In the genomic region with DNA sequence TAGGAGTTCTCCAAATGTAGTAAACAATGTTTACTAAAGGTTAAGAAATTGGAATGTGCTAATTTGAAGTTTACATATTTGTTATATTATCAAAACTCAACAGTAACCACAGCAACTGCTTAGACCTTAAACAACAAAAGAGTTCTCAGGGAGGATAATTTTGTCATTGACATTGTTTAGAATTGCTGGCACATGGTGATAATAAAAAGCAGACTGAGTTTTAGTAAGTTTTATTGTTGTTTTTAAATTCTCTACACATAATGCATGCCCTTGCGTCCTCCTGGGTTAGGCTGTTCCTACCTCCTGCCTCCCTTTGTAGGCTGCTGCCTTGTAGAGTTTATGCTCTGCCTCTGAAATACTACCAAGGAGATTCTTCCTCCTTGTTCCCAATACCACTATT, we compare ENCODE assay signal across 21 cellular contexts. TPM values are rescaled to one million over a fixed set of nuclear protein-coding genes. Genes with fewer than 3 reads are reported as not detected.
DNase-seq lines count a peak whose midpoint lies in the region; ATAC-seq and TF ChIP-seq lines count a peak whose summit lies in the region.
"Had no signal": no experiment of that assay in that cellular context is flagged by ENCODE, and none has a peak within 500 bp of the region (broad histone marks: within the 10 kb centered on the region; RNA-seq: fewer than 3 reads in every experiment).

No MANE protein-coding gene starts in this region.

- H2BK12ac ChIP-seq in mesenchymal stem cell (ENCODE audit: low read length in 2 of 2): no peak overlapping the region

- no peak overlapping the region for H3K4me3 ChIP-seq in left ventricle myocardium inferior
- H3K4me3 ChIP-seq in right atrium auricular region: no peak overlapping the region
- no peak overlapping the region for H3K4me3 ChIP-seq in esophagus muscularis mucosa
- no peak overlapping the region for H3K4me3 ChIP-seq in mesenchymal stem cell (ENCODE audit: insufficient read depth in 1 of 2, low read depth in 1 of 2, low read length in 2 of 2)
- H3K4me3 ChIP-seq: A549, dorsolateral prefrontal cortex had no signal

- DNase-seq in left ventricle myocardium inferior: no peak
- no peak for DNase-seq in right atrium auricular region (ENCODE audit: low spot score)
- no peak for DNase-seq in esophagus muscularis mucosa (ENCODE audit: extremely low spot score)
- DNase-seq in mesenchymal stem cell: no peak
- no peak for DNase-seq in WTC11 (ENCODE audit: low spot score)
- no peak for DNase-seq in nucleus accumbens (lab: John Stamatoyannopoulos, UW)
- no peak for DNase-seq in RWPE1 (ENCODE audit: low spot score)
- DNase-seq in NCI-H2081 treated with DMSO at 0.1 percent for 48 hours (lab: John Stamatoyannopoulos, UW): no peak
- DNase-seq: activated CD4-positive, alpha-beta T cell treated with anti-CD3 and anti-CD28 coated beads, Interleukin-2, amount 10 ng/mL, durations not matched to agents 7 days and 5 days; dorsolateral prefrontal cortex; GF-D8; NCI-H1694 treated with DMSO at 0.1 percent for 48 hours; NCI-H345; occipital lobe; retina; SIG-M5; stimulated activated CD4-positive, alpha-beta T cell treated with anti-CD3 and anti-CD28 coated beads, Interleukin-4, amount 100 ng/mL, for 4 hours; stimulated activated naive CD8-positive, alpha-beta T cell treated with anti-CD3 and anti-CD28 coated beads, Interleukin-15, amount 100 ng/mL, for 72 hours had no signal

- H3K4me3 Mint-ChIP-seq in WTC11: no peak overlapping the region
- H3K4me3 Mint-ChIP-seq: activated CD4-positive, alpha-beta T cell treated with anti-CD3 and anti-CD28 coated beads, Interleukin-2, amount 10 ng/mL, durations not matched to agents 7 days and 5 days; stimulated activated naive CD8-positive, alpha-beta T cell treated with anti-CD3 and anti-CD28 coated beads, Interleukin-15, amount 100 ng/mL, for 72 hours had no signal

- no peak overlapping the region for H2AFZ ChIP-seq in mesenchymal stem cell (ENCODE audit: low read depth, low read length)

- H3K4me2 ChIP-seq in mesenchymal stem cell (ENCODE audit: low read length, poor library complexity, severe bottlenecking): no peak overlapping the region
- H3K4me2 ChIP-seq: A549 had no signal

- H3K18ac ChIP-seq in mesenchymal stem cell (ENCODE audit: low read depth in 1 of 2, low read length in 2 of 2): no peak overlapping the region

- H3K27ac Mint-ChIP-seq in WTC11: no peak overlapping the region
- H3K27ac Mint-ChIP-seq: activated CD4-positive, alpha-beta T cell treated with anti-CD3 and anti-CD28 coated beads, Interleukin-2, amount 10 ng/mL, durations not matched to agents 7 days and 5 days; stimulated activated naive CD8-positive, alpha-beta T cell treated with anti-CD3 and anti-CD28 coated beads, Interleukin-15, amount 100 ng/mL, for 72 hours had no signal

- H3K36me3 ChIP-seq in left ventricle myocardium inferior (peaks cover 2% of the 10 kb centered on the region), right atrium auricular region (no peaks in the 10 kb centered on the region), esophagus muscularis mucosa (peaks cover 0 to 5% (median 0%) of the 10 kb centered on the region in 4 donors), mesenchymal stem cell (ENCODE audit: control insufficient read depth in 1 of 2, insufficient read depth in 2 of 2, low read depth in 1 of 2, low read length in 2 of 2) (peaks cover 0 to 36% of the 10 kb centered on the region in 2 experiments)

- H4K91ac ChIP-seq in mesenchymal stem cell (ENCODE audit: low read length): no peak overlapping the region

- TF ChIP-seq POLR2A in esophagus muscularis mucosa (IDR thresholded peaks at IDR 0.05; ENCODE audit: low read depth): no peak

- TF ChIP-seq CTCF in left ventricle myocardium inferior (IDR thresholded peaks at IDR 0.05; ENCODE audit: borderline replicate concordance) (no peak), right atrium auricular region (IDR thresholded peaks at IDR 0.05) (no peak), esophagus muscularis mucosa (IDR thresholded peaks at IDR 0.05) (no peak), WTC11 (IDR thresholded peaks at IDR 0.05) (no peak), RWPE1 (conservative IDR thresholded peaks at IDR 0.05; ENCODE audit: low read depth) (no peak)

- H3K9me3 ChIP-seq in left ventricle myocardium inferior (replicated peaks): no peaks in the 10 kb centered on the region
- no peaks in the 10 kb centered on the region for H3K9me3 ChIP-seq in right atrium auricular region
- no peaks in the 10 kb centered on the region for H3K9me3 ChIP-seq in esophagus muscularis mucosa
- H3K9me3 ChIP-seq in mesenchymal stem cell (ENCODE audit: control insufficient read depth, low read length): no peaks in the 10 kb centered on the region
- H3K9me3 ChIP-seq: A549 had no signal

- H3K79me1 ChIP-seq in mesenchymal stem cell (replicated peaks; ENCODE audit: low read length, poor library complexity, severe bottlenecking): no peaks in the 10 kb centered on the region

- no peaks in the 10 kb centered on the region for H3K27me3 ChIP-seq in left ventricle myocardium inferior (ENCODE audit: low read depth)
- no peaks in the 10 kb centered on the region for H3K27me3 ChIP-seq in right atrium auricular region
- H3K27me3 ChIP-seq in esophagus muscularis mucosa: no peaks in the 10 kb centered on the region
- H3K27me3 ChIP-seq in mesenchymal stem cell (ENCODE audit: control insufficient read depth in 1 of 2, insufficient read depth in 1 of 2, low read length in 2 of 2): no peaks in the 10 kb centered on the region
- H3K27me3 ChIP-seq: dorsolateral prefrontal cortex had no signal

- H3K9ac ChIP-seq in mesenchymal stem cell (ENCODE audit: low read length): peak overlapping the region; percentile 6

- H3K23ac ChIP-seq in mesenchymal stem cell (ENCODE audit: low read length in 2 of 2): no peak overlapping the region

- H2BK15ac ChIP-seq in mesenchymal stem cell (ENCODE audit: low read depth, poor library complexity, severe bottlenecking): no peak overlapping the region

- ATAC-seq in WTC11: no peak
- ATAC-seq: A549; stimulated activated naive CD8-positive, alpha-beta T cell treated with anti-CD3 and anti-CD28 coated beads, Interleukin-15, amount 100 ng/mL, for 72 hours had no signal

- POLR2A ChIA-PET in WTC11 (lab: Charles Lee): no interaction called here
- POLR2A ChIA-PET in RWPE1 (lab: Yijun Ruan, JAX; ENCODE audit: low non-redundant PET): no interaction called here

- H3K4ac ChIP-seq in mesenchymal stem cell (ENCODE audit: low read depth in 1 of 2, low read length in 2 of 2): no peak overlapping the region

- H3K4me1 Mint-ChIP-seq in WTC11: peaks cover 8% of the 10 kb centered on the region; the same call in 1 of the 2 replicates
- H3K4me1 Mint-ChIP-seq: activated CD4-positive, alpha-beta T cell treated with anti-CD3 and anti-CD28 coated beads, Interleukin-2, amount 10 ng/mL, durations not matched to agents 7 days and 5 days; stimulated activated naive CD8-positive, alpha-beta T cell treated with anti-CD3 and anti-CD28 coated beads, Interleukin-15, amount 100 ng/mL, for 72 hours had no signal

- no peaks in the 10 kb centered on the region for H3K36me3 Mint-ChIP-seq in WTC11

- TF ChIP-seq EP300 in esophagus muscularis mucosa (IDR thresholded peaks at IDR 0.05): no peak

- peaks cover 81% of the 10 kb centered on the region for H3K4me1 ChIP-seq in left ventricle myocardium inferior
- peaks cover 0 to 54% of the 10 kb centered on the region in 2 donors for H3K4me1 ChIP-seq in right atrium auricular region
- peaks cover 50 to 99% (median 94%) of the 10 kb centered on the region in 4 donors for H3K4me1 ChIP-seq in esophagus muscularis mucosa
- H3K4me1 ChIP-seq in mesenchymal stem cell (ENCODE audit: control insufficient read depth, insufficient read depth, low read depth, low read length): no peaks in the 10 kb centered on the region

- intact Hi-C loops in left ventricle myocardium inferior (cut with micrococcal nuclease) (no loop called here), esophagus muscularis mucosa (cut with DNase I) (no loop called here)

- H2BK120ac ChIP-seq in mesenchymal stem cell (ENCODE audit: low read depth, low read length): no peak overlapping the region

- CTCF ChIA-PET in WTC11 (lab: Charles Lee): no interaction called here
- CTCF ChIA-PET in RWPE1 (lab: Yijun Ruan, JAX): no interaction called here

- no peak overlapping the region for H2BK5ac ChIP-seq in mesenchymal stem cell (ENCODE audit: low read depth, low read length, poor library complexity, severe bottlenecking)

- no peak overlapping the region for H2AK5ac ChIP-seq in mesenchymal stem cell (ENCODE audit: low read length, severe bottlenecking)

- H3K9me3 Mint-ChIP-seq in WTC11: peaks cover 4% of the 10 kb centered on the region; the same call in 1 of the 2 replicates
- H3K9me3 Mint-ChIP-seq: activated CD4-positive, alpha-beta T cell treated with anti-CD3 and anti-CD28 coated beads, Interleukin-2, amount 10 ng/mL, durations not matched to agents 7 days and 5 days; stimulated activated naive CD8-positive, alpha-beta T cell treated with anti-CD3 and anti-CD28 coated beads, Interleukin-15, amount 100 ng/mL, for 72 hours had no signal

- no peak overlapping the region for H4K8ac ChIP-seq in mesenchymal stem cell (ENCODE audit: low read length)

- no peak overlapping the region for H3K14ac ChIP-seq in mesenchymal stem cell (ENCODE audit: low read length in 2 of 2)

- WGBS in esophagus muscularis mucosa: 47% methylated on average over 1 of the region's 1 CpG
- WGBS in mesenchymal stem cell: 77% methylated on average over 1 of the region's 1 CpG

- no peaks in the 10 kb centered on the region for H3K27me3 Mint-ChIP-seq in WTC11 (ENCODE audit: low read depth)

- H3K27ac ChIP-seq in left ventricle myocardium inferior (replicated peaks) (peak overlapping the region; percentile 89), right atrium auricular region (no peak overlapping the region), esophagus muscularis mucosa (replicated peaks in 1 of 4) (peak overlapping the region; percentile 85 to 89 (median 87)), mesenchymal stem cell (ENCODE audit: low read length, poor library complexity, severe bottlenecking) (no peak overlapping the region), RWPE1 (no peak overlapping the region)
- H3K27ac ChIP-seq: A549, epithelial cell of prostate had no signal

RNA-seq across cellular contexts. Expression of a gene that starts 28.7 kb away (rescaled TPM):
- total RNA-seq in left ventricle myocardium inferior: 103 TPM
- 10 to 100 TPM; 37.2 to 47.1 TPM for total RNA-seq in right atrium auricular region
- total RNA-seq in esophagus muscularis mucosa: 100 to 1,000 TPM; 261 to 336 (median 303) TPM
- 51.1 TPM for polyA plus RNA-seq in mesenchymal stem cell (2013, experiment 1 of 2)
- polyA plus RNA-seq in mesenchymal stem cell (2013, experiment 2 of 2): 47.5 TPM
- 1.6 to 2.6 TPM (median 1.7 TPM) in 3 replicates for total RNA-seq in WTC11 (2021)
- total RNA-seq: activated CD4-positive, alpha-beta T cell treated with anti-CD3 and anti-CD28 coated beads, Interleukin-2, amount 10 ng/mL, durations not matched to agents 7 days and 5 days; T-helper 1 cell treated with Interleukin-12 subunit alpha and Interleukin-12 subunit beta and Interleukin-4 antibody, amounts not matched to agents 30 ng/mL and 1 ng/mL, for 36 hours had no signal

Comparison
In these comparisons a context has a peak if more than half of its experiments do, and no peak if none do; other contexts are left out.
1. H3K27ac ChIP-seq: peak in left ventricle myocardium inferior (single experiment) and esophagus muscularis mucosa (4 of 4); none in right atrium auricular region (0 of 2), mesenchymal stem cell (single experiment) and RWPE1 (single experiment).
2. RNA of a gene that starts 28.7 kb away (total RNA-seq): 261 to 336 TPM in esophagus muscularis mucosa, 103 TPM in left ventricle myocardium inferior (single experiment) and 37.2 to 47.1 TPM in right atrium auricular region; 1.6 to 2.6 TPM in WTC11; every median in the first group is over 10 times any median in the second.